Comparison of ENCODE assay signal across 21 cellular contexts in genomic region chr1:67604778-67605177, GRCh38.
"Had no signal": no experiment of that assay in that cellular context is flagged by ENCODE, and none has a peak within 500 bp of the region (broad histone marks: within the 10 kb centered on the region; RNA-seq: fewer than 3 reads in every experiment).

No MANE protein-coding gene starts in this region.

- H3K9me3 Mint-ChIP-seq: activated CD4-positive, alpha-beta memory T cell treated with anti-CD3 and anti-CD28 coated beads for 36 hours; activated naive CD4-positive, alpha-beta T cell treated with anti-CD3 and anti-CD28 coated beads, Interleukin-2, amount 10 ng/mL, durations not matched to agents 7 days and 5 days; activated T-helper 2 cell treated with anti-CD3 and anti-CD28 coated beads, Interferon-gamma antibody, Interleukin-2, Interleukin-4, amounts not matched to agents 10 μg/mL and 5 μg/mL and 100 μg/mL, durations not matched to agents 14 hours and 24 hours and 36 hours; effector memory CD8-positive, alpha-beta T cell had no signal

- H3K4me1 Mint-ChIP-seq: activated CD8-positive, alpha-beta memory T cell treated with anti-CD3 and anti-CD28 coated beads, Interleukin-2, amount 10 ng/mL, durations not matched to agents 7 days and 5 days; naive B cell had no signal

- H3K27me3 Mint-ChIP-seq: naive B cell had no signal

- H3K27ac Mint-ChIP-seq: activated CD4-positive, alpha-beta memory T cell treated with anti-CD3 and anti-CD28 coated beads for 36 hours; activated CD4-positive, alpha-beta T cell treated with anti-CD3 and anti-CD28 coated beads for 36 hours; activated CD8-positive, alpha-beta memory T cell treated with anti-CD3 and anti-CD28 coated beads, Interleukin-2, amount 10 ng/mL, durations not matched to agents 7 days and 5 days; activated naive CD4-positive, alpha-beta T cell treated with anti-CD3 and anti-CD28 coated beads, Interleukin-2, amount 10 ng/mL, durations not matched to agents 7 days and 5 days; activated T-helper 2 cell treated with anti-CD3 and anti-CD28 coated beads, Interferon-gamma antibody, Interleukin-2, Interleukin-4, amounts not matched to agents 10 μg/mL and 5 μg/mL and 100 μg/mL, durations not matched to agents 14 hours and 24 hours and 36 hours; effector memory CD8-positive, alpha-beta T cell; naive B cell had no signal

- H3K4me1 ChIP-seq: ascending aorta, lower lobe of right lung, tibial nerve had no signal

- DNase-seq: activated CD4-positive, alpha-beta memory T cell treated with anti-CD3 and anti-CD28 coated beads for 36 hours; activated CD4-positive, alpha-beta T cell treated with anti-CD3 and anti-CD28 coated beads for 36 hours; activated CD8-positive, alpha-beta memory T cell treated with anti-CD3 and anti-CD28 coated beads, Interleukin-2, amount 10 ng/mL, durations not matched to agents 7 days and 5 days; activated naive CD4-positive, alpha-beta T cell treated with anti-CD3 and anti-CD28 coated beads, Interleukin-2, amount 10 ng/mL, durations not matched to agents 7 days and 5 days; activated T-cell treated with anti-CD3 and anti-CD28 coated beads, Interleukin-2, amount 50 U/mL, for 1 hour; dermis blood vessel endothelial cell; effector memory CD8-positive, alpha-beta T cell; foreskin melanocyte; lower lobe of right lung; naive B cell; posterior cingulate gyrus; stimulated activated CD4-positive, alpha-beta T cell treated with anti-CD3 and anti-CD28 coated beads, Interleukin-4, amount 100 ng/mL, for 24 hours; stimulated activated naive CD4-positive, alpha-beta T cell treated with Interleukin-2 at 50 U/mL for 16 hours; substantia nigra; T-helper 9 cell had no signal

- H3K4me3 ChIP-seq: ascending aorta, lower lobe of right lung, skin epidermis, tibial nerve had no signal

- H3K36me3 ChIP-seq: ascending aorta, lower lobe of right lung, tibial nerve had no signal

- ATAC-seq: activated CD4-positive, alpha-beta T cell treated with anti-CD3 and anti-CD28 coated beads for 36 hours; activated CD8-positive, alpha-beta memory T cell treated with anti-CD3 and anti-CD28 coated beads, Interleukin-2, amount 10 ng/mL, durations not matched to agents 7 days and 5 days; effector memory CD8-positive, alpha-beta T cell; lower lobe of right lung had no signal

- H3K9me3 ChIP-seq: ascending aorta, lower lobe of right lung, tibial nerve had no signal

- H3K27me3 ChIP-seq: ascending aorta, tibial nerve had no signal

- H3K27ac ChIP-seq: ascending aorta, epithelial cell of prostate, lower lobe of right lung, skin epidermis, tibial nerve, VCaP had no signal

- H3K36me3 Mint-ChIP-seq: activated CD4-positive, alpha-beta memory T cell treated with anti-CD3 and anti-CD28 coated beads for 36 hours; activated CD8-positive, alpha-beta memory T cell treated with anti-CD3 and anti-CD28 coated beads, Interleukin-2, amount 10 ng/mL, durations not matched to agents 7 days and 5 days; activated naive CD4-positive, alpha-beta T cell treated with anti-CD3 and anti-CD28 coated beads, Interleukin-2, amount 10 ng/mL, durations not matched to agents 7 days and 5 days; naive B cell had no signal

- H3K4me3 Mint-ChIP-seq: activated CD4-positive, alpha-beta memory T cell treated with anti-CD3 and anti-CD28 coated beads for 36 hours; activated CD4-positive, alpha-beta T cell treated with anti-CD3 and anti-CD28 coated beads for 36 hours; activated CD8-positive, alpha-beta memory T cell treated with anti-CD3 and anti-CD28 coated beads, Interleukin-2, amount 10 ng/mL, durations not matched to agents 7 days and 5 days; activated naive CD4-positive, alpha-beta T cell treated with anti-CD3 and anti-CD28 coated beads, Interleukin-2, amount 10 ng/mL, durations not matched to agents 7 days and 5 days; effector memory CD8-positive, alpha-beta T cell; naive B cell had no signal
